ENCODE assay signal across 28 cellular contexts in the genomic region with DNA sequence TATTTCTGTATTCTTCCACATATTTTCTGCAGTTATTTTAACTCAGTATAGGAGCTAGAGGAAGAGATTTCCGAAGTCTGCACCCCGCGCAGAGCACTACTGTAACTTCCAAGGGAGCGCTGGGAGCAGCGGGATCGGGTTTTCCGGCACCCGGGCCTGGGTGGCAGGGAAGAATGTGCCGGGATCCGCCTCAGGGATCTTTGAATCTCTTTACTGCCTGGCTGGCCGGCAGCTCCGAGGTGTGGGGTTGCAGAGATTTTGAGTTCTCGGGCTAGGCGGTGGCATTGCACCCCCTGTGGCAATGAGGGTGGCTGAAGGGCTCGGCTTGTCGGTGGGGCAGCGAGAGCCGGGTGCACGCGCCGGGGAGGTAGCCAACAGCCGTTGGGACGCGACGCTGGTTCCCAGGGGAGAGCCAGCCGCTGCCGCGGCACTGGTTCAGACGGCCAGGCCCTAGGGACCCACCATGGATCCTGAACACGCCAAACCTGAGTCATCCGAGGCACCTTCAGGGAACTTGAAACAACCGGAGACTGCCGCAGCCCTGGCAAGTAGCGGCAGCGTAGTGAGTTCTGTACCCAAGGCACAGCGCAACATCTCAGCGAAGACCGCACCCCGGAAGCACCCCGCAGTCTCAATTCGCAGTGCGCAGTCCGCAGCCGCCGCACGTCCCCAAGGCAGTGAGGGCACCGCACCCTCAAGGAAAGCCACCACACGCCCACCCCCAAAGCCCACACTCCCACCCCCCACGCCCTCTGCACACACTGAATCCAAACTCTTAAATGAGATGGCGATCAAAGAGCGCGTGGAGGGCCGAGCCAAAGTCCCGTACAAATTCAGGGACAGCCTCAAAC. TPM values are rescaled to one million over a fixed set of nuclear protein-coding genes. Genes with fewer than 3 reads are reported as not detected.
DNase-seq lines count a peak whose midpoint lies in the region; ATAC-seq, FAIRE-seq and TF ChIP-seq lines count a peak whose summit lies in the region.
"Had no signal": no experiment of that assay in that cellular context is flagged by ENCODE, and none has a peak within 500 bp of the region (broad histone marks: within the 10 kb centered on the region; RNA-seq: fewer than 3 reads in every experiment).

A gene with protein sequence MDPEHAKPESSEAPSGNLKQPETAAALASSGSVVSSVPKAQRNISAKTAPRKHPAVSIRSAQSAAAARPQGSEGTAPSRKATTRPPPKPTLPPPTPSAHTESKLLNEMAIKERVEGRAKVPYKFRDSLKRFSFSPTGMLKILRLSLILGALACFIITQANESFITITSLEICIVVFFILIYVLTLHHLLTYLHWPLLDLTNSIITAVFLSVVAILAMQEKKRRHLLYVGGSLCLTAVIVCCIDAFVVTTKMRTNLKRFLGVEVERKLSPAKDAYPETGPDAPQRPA (plus strand): TSS at position 389 of the 851 bp plus-strand sequence. CDS start 75 bp downstream, at position 464.

- no peak within 1 kb of the TSS for H3K9ac ChIP-seq in HepG2 (ENCODE audit: insufficient read depth, low read depth, low read length)
- H3K9ac ChIP-seq: KMS-11 had no signal

- in situ Hi-C loops in HepG2 (cut with HindIII; ENCODE audit: extremely low pct_ligation_motif_present, low pct_unique_long_range_greater_than_20kb) = no loop called here

- H3K27ac Mint-ChIP-seq in activated CD4-positive, alpha-beta memory T cell treated with anti-CD3 and anti-CD28 coated beads for 36 hours = no peak within 1 kb of the TSS
- H3K27ac Mint-ChIP-seq: activated B cell treated with CpG ODN at 0.5 μM for 24 hours; stimulated activated naive CD8-positive, alpha-beta T cell treated with anti-CD3 and anti-CD28 coated beads, Interleukin-15, Interleukin-2, amounts not matched to agents 100 ng/mL and 50 ng/mL, for 24 hours had no signal

- H4K20me1 ChIP-seq in HepG2 (ENCODE audit: insufficient read depth, low read length) = 0 out of 2 replicates have a peak, but pooled peaks cover 2% of the 10 kb centered on the region

- FAIRE-seq in HepG2 (lab: Jason Lieb, UNC) = no peak
- no peak for FAIRE-seq in GM12891 (lab: Jason Lieb, UNC)

- CTCF ChIA-PET in HepG2 (lab: Yijun Ruan, JAX; ENCODE audit: low intra/inter-chr PET ratio, low total read pairs) = no interaction called here
- CTCF ChIA-PET in activated CD4-positive, alpha-beta memory T cell treated with anti-CD3 and anti-CD28 coated beads for 36 hours (lab: Charles Lee) = interaction anchor here (1.4 kb wide), 1 partner anchor 42 kb away, joined by 8 read pairs; no protein-coding TSS in a partner anchor

- over 99% methylated on average over 50 of the region's 54 CpGs for WGBS in HepG2 (ENCODE audit: low lambda C conversion rate)
- 94% methylated on average over 18 of the region's 54 CpGs for WGBS in right lobe of liver (ENCODE audit: insufficient coverage, low coverage, low lambda C conversion rate, missing lambda C conversion rate)

- intact Hi-C loops in HepG2 (cut with micrococcal nuclease; ENCODE audit: unreplicated experiment) (no loop called here), right lobe of liver (cut with DNase I) (no loop called here)
- intact Hi-C loops in activated CD4-positive, alpha-beta memory T cell treated with anti-CD3 and anti-CD28 coated beads for 36 hours (cut with micrococcal nuclease) = no loop called here

- DNase-seq in HepG2 (ENCODE audit: low spot score) (no peak), right lobe of liver (no peak), GM12891 (ENCODE audit: insufficient read length, low spot score) (no peak), EL (no peak), COLO829 (ENCODE audit: low spot score) (no peak)
- DNase-seq in activated CD4-positive, alpha-beta memory T cell treated with anti-CD3 and anti-CD28 coated beads for 36 hours = no peak
- DNase-seq: activated B cell treated with CpG ODN at 0.5 μM for 24 hours; activated effector memory CD4-positive, alpha-beta T cell treated with Interleukin-2 at 50 U/mL for 16 hours; adrenal gland; brain microvascular endothelial cell; DMS 273 treated with DMSO at 0.1 percent for 48 hours; effector CD8-positive, alpha-beta T cell; foreskin melanocyte; left colon; NCI-H1417 treated with DMSO at 0.1 percent for 48 hours; NCI-H2107; NCI-H446; OCI-M1; retina; stimulated activated CD4-positive, alpha-beta T cell treated with anti-CD3 and anti-CD28 coated beads, Interleukin-4, amount 100 ng/mL, for 4 hours; tibial artery had no signal

- H3K4me1 Mint-ChIP-seq in activated CD4-positive, alpha-beta memory T cell treated with anti-CD3 and anti-CD28 coated beads for 36 hours (ENCODE audit: low read depth) = peaks cover 43% of the 10 kb centered on the region

- peaks cover 5 to 27% of the 10 kb centered on the region in 2 experiments; a peak in 4 of 5 replicates for H3K36me3 ChIP-seq in HepG2 (replicated peaks in 1 of 2; ENCODE audit: control insufficient read depth in 1 of 2, insufficient read depth in 2 of 2, low read length in 2 of 2)
- H3K36me3 ChIP-seq in right lobe of liver = no peaks in the 10 kb centered on the region

- H3K79me2 ChIP-seq in HepG2 (ENCODE audit: insufficient read depth, low read length) = no peaks in the 10 kb centered on the region

- H3K4me3 ChIP-seq in HepG2 (replicated peaks in 1 of 3; ENCODE audit: insufficient read depth in 1 of 3, low read depth in 2 of 3, low read length in 3 of 3) (no peak within 1 kb of the TSS), right lobe of liver (no peak within 1 kb of the TSS)
- H3K4me3 ChIP-seq: adrenal gland, esophagus muscularis mucosa, tibial artery had no signal

- no peak; the same call in 2 of the 3 replicates for ATAC-seq in HepG2
- no peak for ATAC-seq in right lobe of liver
- ATAC-seq in esophagus mucosa = peak; percentile 13
- ATAC-seq: left colon, SK-N-SH treated with all-trans-retinoic acid at 6 μM for 48 hours had no signal

- no peak within 1 kb of the TSS for H3K4me3 Mint-ChIP-seq in activated CD4-positive, alpha-beta memory T cell treated with anti-CD3 and anti-CD28 coated beads for 36 hours
- H3K4me3 Mint-ChIP-seq: activated B cell treated with CpG ODN at 0.5 μM for 24 hours; memory B cell; stimulated activated naive CD8-positive, alpha-beta T cell treated with anti-CD3 and anti-CD28 coated beads, Interleukin-15, Interleukin-2, amounts not matched to agents 100 ng/mL and 50 ng/mL, for 24 hours had no signal

- no peak within 1 kb of the TSS for H2AFZ ChIP-seq in HepG2 (ENCODE audit: low read length)

- no peak for TF ChIP-seq RAD21 in HepG2 (CRISPR knock-in tag; IDR thresholded peaks at IDR 0.05)

- no peak within 1 kb of the TSS for H3K4me2 ChIP-seq in HepG2 (ENCODE audit: low read depth, low read length)
- H3K4me2 ChIP-seq: KMS-11 had no signal

- POLR2A ChIA-PET in HepG2 (lab: Yijun Ruan, JAX) = interaction anchor here (0.6 kb wide), 1 partner anchor 182 kb away, joined by 3 read pairs; no protein-coding TSS in a partner anchor
- POLR2A ChIA-PET in activated CD4-positive, alpha-beta memory T cell treated with anti-CD3 and anti-CD28 coated beads for 36 hours (lab: Charles Lee) = no interaction called here

- H3K36me3 Mint-ChIP-seq in activated CD4-positive, alpha-beta memory T cell treated with anti-CD3 and anti-CD28 coated beads for 36 hours = peaks cover 40% of the 10 kb centered on the region

- TF ChIP-seq EP300 in HepG2 (IDR thresholded peaks at IDR 0.05; ENCODE audit: low read depth in 2 of 2, low read length in 2 of 2) (no peak), HepG2 (CRISPR knock-in tag; IDR thresholded peaks at IDR 0.05; ENCODE audit: borderline replicate concordance) (no peak)

- peaks cover 2% of the 10 kb centered on the region for H3K9me3 Mint-ChIP-seq in activated CD4-positive, alpha-beta memory T cell treated with anti-CD3 and anti-CD28 coated beads for 36 hours
- H3K9me3 Mint-ChIP-seq: activated B cell treated with CpG ODN at 0.5 μM for 24 hours; memory B cell; stimulated activated naive CD8-positive, alpha-beta T cell treated with anti-CD3 and anti-CD28 coated beads, Interleukin-15, Interleukin-2, amounts not matched to agents 100 ng/mL and 50 ng/mL, for 24 hours had no signal

- no peak for TF ChIP-seq CTCF in HepG2 (CRISPR knock-in tag; IDR thresholded peaks at IDR 0.05)
- no peak for TF ChIP-seq CTCF in right lobe of liver (IDR thresholded peaks at IDR 0.05)

- no peak for TF ChIP-seq POLR2A in HepG2 (IDR thresholded peaks at IDR 0.05; ENCODE audit: insufficient read depth in 1 of 2, low read depth in 2 of 2, low read length in 2 of 2)
- no peak for TF ChIP-seq POLR2A in right lobe of liver (IDR thresholded peaks at IDR 0.05)
- TF ChIP-seq POLR2A in GM12891 (IDR thresholded peaks at IDR 0.05; ENCODE audit: low read depth, low read length) = no peak

- H3K4me1 ChIP-seq in HepG2 (ENCODE audit: insufficient read depth, low read length) = no peaks in the 10 kb centered on the region
- H3K4me1 ChIP-seq in right lobe of liver = no peaks in the 10 kb centered on the region

- no peak within 1 kb of the TSS for H3K27ac ChIP-seq in HepG2 (ENCODE audit: extremely low read length, insufficient read depth, low read length)
- no peak within 1 kb of the TSS for H3K27ac ChIP-seq in right lobe of liver
- H3K27ac ChIP-seq: adrenal gland, brain microvascular endothelial cell, C4-2B, esophagus muscularis mucosa, KMS-11, tibial artery had no signal

- no TSS peak for BruUV-seq in HepG2 (replicated peaks; lab: Mats Ljungman, UMichigan)

- H3K9me3 ChIP-seq in HepG2 (ENCODE audit: low read length) (no peaks in the 10 kb centered on the region), right lobe of liver (no peaks in the 10 kb centered on the region)
- H3K9me3 ChIP-seq: adrenal gland, esophagus muscularis mucosa, tibial artery had no signal

- no peaks in the 10 kb centered on the region for H3K27me3 Mint-ChIP-seq in activated CD4-positive, alpha-beta memory T cell treated with anti-CD3 and anti-CD28 coated beads for 36 hours
- H3K27me3 Mint-ChIP-seq: activated B cell treated with CpG ODN at 0.5 μM for 24 hours; memory B cell; stimulated activated naive CD8-positive, alpha-beta T cell treated with anti-CD3 and anti-CD28 coated beads, Interleukin-15, Interleukin-2, amounts not matched to agents 100 ng/mL and 50 ng/mL, for 24 hours had no signal

- H3K27me3 ChIP-seq in HepG2 (ENCODE audit: control insufficient read depth in 1 of 2, insufficient read depth in 2 of 2, low read length in 2 of 2) = no peaks in the 10 kb centered on the region
- no peaks in the 10 kb centered on the region for H3K27me3 ChIP-seq in right lobe of liver
- H3K27me3 ChIP-seq: adrenal gland, brain microvascular endothelial cell, esophagus muscularis mucosa, tibial artery had no signal

RNA-seq across cellular contexts. Expression of the gene that starts here (rescaled TPM):
- 1.7 and 1.9 TPM in 2 replicates for total RNA-seq in HepG2 (2016; rRNA removed; fragmentation: Illumina TruSeq; extraction: Trizol)
- 0.30 TPM in 1 of 2 replicates, not detected in the other for total RNA-seq in HepG2 (2016; cell fraction: cytosol; rRNA removed; fragmentation: Illumina TruSeq; extraction: Trizol; ENCODE audit: low read depth)
- total RNA-seq in HepG2 (2016; cell fraction: insoluble cytoplasmic fraction; rRNA removed; fragmentation: Illumina TruSeq; extraction: Trizol) = 2.0 TPM in 2 replicates
- 0.77 and 0.93 TPM in 2 replicates for total RNA-seq in HepG2 (2016; cell fraction: membrane; rRNA removed; fragmentation: Illumina TruSeq; extraction: Trizol)
- total RNA-seq in HepG2 (2016; cell fraction: nucleus; rRNA removed; fragmentation: Illumina TruSeq; extraction: Trizol) = 1.3 and 1.6 TPM in 2 replicates
- polyA plus RNA-seq in HepG2 (2011; rRNA removed) = 2.9 and 3.0 TPM in 2 replicates
- polyA plus RNA-seq in HepG2 (2011; cell fraction: cytosol; rRNA removed) = 2.0 and 3.6 TPM in 2 replicates
- 3.5 and 4.0 TPM in 2 replicates for polyA plus RNA-seq in HepG2 (2011; cell fraction: nucleus; rRNA removed)
- 2.3 and 2.4 TPM in 2 replicates for polyA plus RNA-seq in HepG2 (2012)
- polyA plus RNA-seq in HepG2 (2016; cell fraction: cytosol; fragmentation: Illumina TruSeq; extraction: Trizol; ENCODE audit: low read depth) = 0.19 TPM in 1 of 2 replicates, not detected in the other
- polyA plus RNA-seq in HepG2 (2016; cell fraction: insoluble cytoplasmic fraction; fragmentation: Illumina TruSeq; extraction: Trizol; ENCODE audit: low read depth) = 1.5 and 2.0 TPM in 2 replicates
- polyA plus RNA-seq in HepG2 (2016; cell fraction: membrane; fragmentation: Illumina TruSeq; extraction: Trizol; ENCODE audit: low read depth) = 0.64 and 0.72 TPM in 2 replicates
- polyA plus RNA-seq in HepG2 (2016; cell fraction: nucleus; fragmentation: Illumina TruSeq; extraction: Trizol; ENCODE audit: insufficient read depth, low read depth) = 2.1 TPM in 2 replicates
- polyA minus RNA-seq in HepG2 (2011; rRNA and poly(A)+ RNA removed; ENCODE audit: low replicate concordance) = 2.2 and 5.1 TPM in 2 replicates
- 2.7 and 3.4 TPM in 2 replicates for polyA minus RNA-seq in HepG2 (2011; cell fraction: cytosol; rRNA and poly(A)+ RNA removed)
- 3.2 and 6.3 TPM in 2 replicates for polyA minus RNA-seq in HepG2 (2011; cell fraction: nucleus; rRNA and poly(A)+ RNA removed)
- total RNA-seq in right lobe of liver = 1 to 10 TPM in 2 of 6 experiments, under 1 TPM in 3, not detected in 1; 0.69 to 1.6 (median 0.90) TPM
- total RNA-seq in activated CD4-positive, alpha-beta memory T cell treated with anti-CD3 and anti-CD28 coated beads for 36 hours = 10 to 100 TPM; 10.1 to 11.5 TPM
- 0.60 TPM for total RNA-seq in esophagus mucosa
- 0.42 TPM for polyA plus RNA-seq in GM12891 (2012; ENCODE audit: low read depth, missing spikeins)

Comparison
In these comparisons a context has a peak if more than half of its experiments do, and no peak if none do; other contexts are left out.
1. Peak in ATAC-seq in esophagus mucosa; RNA of the gene not detected or under 1 TPM.